Comparison of ENCODE assay signal across 13 cellular contexts in genomic region chr2:36411962-36412444, GRCh38. TPM values are rescaled to one million over a fixed set of nuclear protein-coding genes. Genes with fewer than 3 reads are reported as not detected.
DNase-seq lines count a peak whose midpoint lies in the region; ATAC-seq and TF ChIP-seq lines count a peak whose summit lies in the region.
"Had no signal": no experiment of that assay in that cellular context is flagged by ENCODE, and none has a peak within 500 bp of the region (broad histone marks: within the 10 kb centered on the region; RNA-seq: fewer than 3 reads in every experiment).

No MANE protein-coding gene starts in this region.

- peak; percentile 14 to 53 for ATAC-seq in left cardiac atrium
- ATAC-seq in right lobe of liver: peak; percentile 44 to 64 (median 53)
- no peak for ATAC-seq in aorta (ENCODE audit: low FRiP score)
- ATAC-seq in GM18907 (IDR thresholded peaks at IDR 0.05; ENCODE audit: unreplicated experiment): no peak
- ATAC-seq: pancreas had no signal

- DNase-seq in left cardiac atrium (no peak), cardiac septum (ENCODE audit: low spot score) (no peak), epithelial cell of proximal tubule (ENCODE audit: low read depth) (peak; percentile 90), right lobe of liver (no peak), aorta (no peak), NCI-H748 treated with DMSO at 0.1 percent for 48 hours (lab: John Stamatoyannopoulos, UW) (no peak)
- no peak for DNase-seq in activated T-helper 2 cell treated with anti-CD3 and anti-CD28 coated beads, Interferon-gamma antibody, Interleukin-2, Interleukin-4, amounts not matched to agents 10 μg/mL and 5 μg/mL and 100 μg/mL, durations not matched to agents 14 hours and 24 hours and 36 hours (ENCODE audit: low spot score)
- DNase-seq: cortex of kidney, DMS79, KBM-7, pancreas had no signal

- H3K9me3 ChIP-seq in right lobe of liver: no peaks in the 10 kb centered on the region
- H3K9me3 ChIP-seq in aorta (ENCODE audit: control insufficient read depth, low read length): no peaks in the 10 kb centered on the region
- H3K9me3 ChIP-seq: pancreas had no signal

- H3K9me3 Mint-ChIP-seq in activated T-helper 2 cell treated with anti-CD3 and anti-CD28 coated beads, Interferon-gamma antibody, Interleukin-2, Interleukin-4, amounts not matched to agents 10 μg/mL and 5 μg/mL and 100 μg/mL, durations not matched to agents 14 hours and 24 hours and 36 hours: no peaks in the 10 kb centered on the region
- H3K9me3 Mint-ChIP-seq: activated T-helper 1 cell treated with anti-CD3 and anti-CD28 coated beads, Interleukin-12 subunit alpha, Interleukin-12 subunit beta, Interleukin-2, Interleukin-4 antibody, amounts not matched to agents 30 ng/mL and 10 ng/mL and 1 ng/mL, durations not matched to agents 14 hours and 24 hours and 36 hours had no signal

- TF ChIP-seq CTCF in epithelial cell of proximal tubule (conservative IDR thresholded peaks at IDR 0.05; ENCODE audit: low read depth, low read length): peak; percentile 56
- no peak for TF ChIP-seq CTCF in right lobe of liver (IDR thresholded peaks at IDR 0.05)

- no peak overlapping the region for H3K4me3 ChIP-seq in epithelial cell of proximal tubule (ENCODE audit: low read depth, low read length)
- no peak overlapping the region for H3K4me3 ChIP-seq in right lobe of liver
- H3K4me3 ChIP-seq in aorta (ENCODE audit: low read length in 2 of 2): no peak overlapping the region
- H3K4me3 ChIP-seq: pancreas had no signal

- H3K27me3 ChIP-seq in right lobe of liver: no peaks in the 10 kb centered on the region
- H3K27me3 ChIP-seq in aorta (ENCODE audit: control insufficient read depth in 1 of 2, insufficient read depth in 2 of 2, low read length in 1 of 2): no peaks in the 10 kb centered on the region
- H3K27me3 ChIP-seq: pancreas had no signal

- intact Hi-C loops in left cardiac atrium (cut with DNase I) (loop anchor here in 1 of 2 donors (5.0 kb wide), 1 partner anchor 40 kb away; no protein-coding TSS in a partner anchor), cardiac septum (cut with DNase I) (no loop called here), right lobe of liver (cut with DNase I) (no loop called here), aorta (cut with DNase I) (loop anchor here (5.0 kb wide), 2 partner anchors 40 to 50 kb away; no protein-coding TSS in a partner anchor)
- intact Hi-C loops in activated T-helper 2 cell treated with anti-CD3 and anti-CD28 coated beads, Interferon-gamma antibody, Interleukin-2, Interleukin-4, amounts not matched to agents 10 μg/mL and 5 μg/mL and 100 μg/mL, durations not matched to agents 14 hours and 24 hours and 36 hours (cut with micrococcal nuclease): no loop called here

- no peak for TF ChIP-seq POLR2A in right lobe of liver (IDR thresholded peaks at IDR 0.05)

- no peaks in the 10 kb centered on the region for H3K36me3 Mint-ChIP-seq in activated T-helper 2 cell treated with anti-CD3 and anti-CD28 coated beads, Interferon-gamma antibody, Interleukin-2, Interleukin-4, amounts not matched to agents 10 μg/mL and 5 μg/mL and 100 μg/mL, durations not matched to agents 14 hours and 24 hours and 36 hours (ENCODE audit: low read depth)

- no peak overlapping the region for H3K4me3 Mint-ChIP-seq in activated T-helper 2 cell treated with anti-CD3 and anti-CD28 coated beads, Interferon-gamma antibody, Interleukin-2, Interleukin-4, amounts not matched to agents 10 μg/mL and 5 μg/mL and 100 μg/mL, durations not matched to agents 14 hours and 24 hours and 36 hours (ENCODE audit: low read depth)
- H3K4me3 Mint-ChIP-seq: activated T-helper 1 cell treated with anti-CD3 and anti-CD28 coated beads, Interleukin-12 subunit alpha, Interleukin-12 subunit beta, Interleukin-2, Interleukin-4 antibody, amounts not matched to agents 30 ng/mL and 10 ng/mL and 1 ng/mL, durations not matched to agents 14 hours and 24 hours and 36 hours had no signal

- H3K27ac ChIP-seq in right lobe of liver (peak overlapping the region in 2 of 3 donors; percentile 31 to 36), aorta (ENCODE audit: low read depth in 1 of 2, low read length in 2 of 2) (peak overlapping the region; percentile 57 to 59)
- H3K27ac ChIP-seq: pancreas had no signal

- H3K4me1 Mint-ChIP-seq in activated T-helper 2 cell treated with anti-CD3 and anti-CD28 coated beads, Interferon-gamma antibody, Interleukin-2, Interleukin-4, amounts not matched to agents 10 μg/mL and 5 μg/mL and 100 μg/mL, durations not matched to agents 14 hours and 24 hours and 36 hours (ENCODE audit: low read depth): no peaks in the 10 kb centered on the region

- peaks cover 7% of the 10 kb centered on the region for H3K27me3 Mint-ChIP-seq in activated T-helper 2 cell treated with anti-CD3 and anti-CD28 coated beads, Interferon-gamma antibody, Interleukin-2, Interleukin-4, amounts not matched to agents 10 μg/mL and 5 μg/mL and 100 μg/mL, durations not matched to agents 14 hours and 24 hours and 36 hours (ENCODE audit: low read depth)

- 34% methylated on average over 11 of the region's 11 CpGs for WGBS in right lobe of liver (ENCODE audit: insufficient coverage, low coverage, low lambda C conversion rate, missing lambda C conversion rate)
- WGBS in aorta, 2 donors: 33 to 38% methylated on average over 11 of the region's 11 CpGs

- H3K4me1 ChIP-seq in right lobe of liver: peaks cover 0 to 12% (median 0%) of the 10 kb centered on the region in 4 donors
- peaks cover 13 to 26% of the 10 kb centered on the region in 2 donors for H3K4me1 ChIP-seq in aorta (ENCODE audit: control insufficient read depth in 1 of 2, insufficient read depth in 2 of 2, low read length in 2 of 2)

- H3K27ac Mint-ChIP-seq in activated T-helper 2 cell treated with anti-CD3 and anti-CD28 coated beads, Interferon-gamma antibody, Interleukin-2, Interleukin-4, amounts not matched to agents 10 μg/mL and 5 μg/mL and 100 μg/mL, durations not matched to agents 14 hours and 24 hours and 36 hours: no peak overlapping the region
- H3K27ac Mint-ChIP-seq: activated T-helper 1 cell treated with anti-CD3 and anti-CD28 coated beads, Interleukin-12 subunit alpha, Interleukin-12 subunit beta, Interleukin-2, Interleukin-4 antibody, amounts not matched to agents 30 ng/mL and 10 ng/mL and 1 ng/mL, durations not matched to agents 14 hours and 24 hours and 36 hours had no signal

- no peaks in the 10 kb centered on the region for H3K36me3 ChIP-seq in right lobe of liver
- peaks cover 0 to 3% of the 10 kb centered on the region in 2 donors for H3K36me3 ChIP-seq in aorta (ENCODE audit: control insufficient read depth in 1 of 2, insufficient read depth in 2 of 2, low read length in 1 of 2)
- H3K36me3 ChIP-seq: pancreas had no signal

RNA-seq across cellular contexts. Expression of gene CRIM1, which starts 56.4 kb away (rescaled TPM):
- 100 to 1,000 TPM in 1 of 2 donors, 10 to 100 TPM in 1; 29.6 to 101 TPM for total RNA-seq in left cardiac atrium
- total RNA-seq in cardiac septum: 125 TPM
- 123 and 143 TPM in 2 replicates for total RNA-seq in epithelial cell of proximal tubule
- total RNA-seq in right lobe of liver: 10 to 100 TPM in 4 of 6 experiments, 1 to 10 TPM in 2; 4.2 to 30.5 (median 16.7) TPM
- total RNA-seq in aorta: 100 to 1,000 TPM; 228 to 727 TPM
- polyA plus RNA-seq in aorta: 10 to 100 TPM; 47.3 to 66.2 TPM
- total RNA-seq in activated T-helper 2 cell treated with anti-CD3 and anti-CD28 coated beads, Interferon-gamma antibody, Interleukin-2, Interleukin-4, amounts not matched to agents 10 μg/mL and 5 μg/mL and 100 μg/mL, durations not matched to agents 14 hours and 24 hours and 36 hours: 12.4 and 12.8 TPM in 2 replicates

Comparison
In these comparisons a context has a peak if more than half of its experiments do, and no peak if none do; other contexts are left out.
1. ATAC-seq: peak in left cardiac atrium (2 of 2) and right lobe of liver (4 of 4); none in aorta (single experiment) and GM18907 (single experiment).
2. intact Hi-C loops: an anchor here in aorta (5.0 kb wide); none called in cardiac septum, right lobe of liver and activated T-helper 2 cell treated with anti-CD3 and anti-CD28 coated beads, Interferon-gamma antibody, Interleukin-2, Interleukin-4, amounts not matched to agents 10 μg/mL and 5 μg/mL and 100 μg/mL, durations not matched to agents 14 hours and 24 hours and 36 hours.